36 cellular contexts compared by ENCODE assay signal in genomic region chrX:15563056-15563455, GRCh38. TPM values are rescaled to one million over a fixed set of nuclear protein-coding genes. Genes with fewer than 3 reads are reported as not detected.
"Had no signal": no experiment of that assay in that cellular context is flagged by ENCODE, and none has a peak within 500 bp of the region (broad histone marks: within the 10 kb centered on the region; RNA-seq: fewer than 3 reads in every experiment).

No MANE protein-coding gene starts in this region.

- H3K36me3 ChIP-seq: ascending aorta, Peyer's patch, SJSA1 had no signal

- H3K4me3 ChIP-seq: ascending aorta, Peyer's patch, SJSA1 had no signal

- H3K4me1 Mint-ChIP-seq: activated CD4-positive, alpha-beta T cell treated with anti-CD3 and anti-CD28 coated beads for 36 hours; activated CD4-positive, alpha-beta T cell treated with anti-CD3 and anti-CD28 coated beads, Interleukin-2, amount 10 ng/mL, durations not matched to agents 7 days and 5 days; activated naive CD4-positive, alpha-beta T cell treated with anti-CD3 and anti-CD28 coated beads, Interleukin-2, amount 50 U/mL, for 24 hours; activated naive CD8-positive, alpha-beta T cell treated with anti-CD3 and anti-CD28 coated beads, Interleukin-2, amount 10 ng/mL, durations not matched to agents 7 days and 5 days had no signal

- H3K36me3 Mint-ChIP-seq: activated naive CD4-positive, alpha-beta T cell treated with anti-CD3 and anti-CD28 coated beads, Interleukin-2, amount 50 U/mL, for 24 hours; activated naive CD8-positive, alpha-beta T cell treated with anti-CD3 and anti-CD28 coated beads, Interleukin-2, amount 10 ng/mL, durations not matched to agents 7 days and 5 days; WTC11 had no signal

- H3K9me3 ChIP-seq: ascending aorta, Peyer's patch, SJSA1, SK-N-SH had no signal

- DNase-seq: activated CD4-positive, alpha-beta T cell treated with anti-CD3 and anti-CD28 coated beads for 36 hours; activated CD4-positive, alpha-beta T cell treated with anti-CD3 and anti-CD28 coated beads, Interleukin-2, amount 10 ng/mL, durations not matched to agents 7 days and 5 days; activated CD4-positive, alpha-beta T cell treated with anti-CD3 and anti-CD28 coated beads, Interleukin-2, amount 50 U/mL, for 48 hours; activated CD8-positive, alpha-beta T cell treated with anti-CD3 and anti-CD28 coated beads, Interleukin-2, amount 10 ng/mL, durations not matched to agents 7 days and 5 days; activated gamma-delta T cell; activated naive CD4-positive, alpha-beta T cell treated with Interleukin-2 at 50 U/mL for 16 hours; activated naive CD8-positive, alpha-beta T cell treated with anti-CD3 and anti-CD28 coated beads, Interleukin-2, amount 10 ng/mL, durations not matched to agents 7 days and 5 days; activated T-cell treated with anti-CD3 and anti-CD28 coated beads, Interleukin-2, amount 50 U/mL, for 24 hours; amygdala; Kasumi-1; KG1; MM.1S; MV-4-11; NCI-H1092; NCI-H1436 treated with DMSO at 0.1 percent for 48 hours; NCI-H2029; NCI-H2107; NCI-H2171 treated with DMSO at 0.1 percent for 48 hours; NCI-H2227 treated with DMSO at 0.1 percent for 48 hours; NCI-H446 treated with DMSO at 0.1 percent for 48 hours; NCI-H524 treated with DMSO at 0.1 percent for 48 hours; NK-92 treated with Interleukin-12 subunit alpha and Interleukin-12 subunit beta, amount 100 ng/mL, for 24 hours; PC-3; Peyer's patch; RPMI8226; SHP77 treated with DMSO at 0.1 percent for 48 hours; SK-N-SH had no signal

- H3K9me3 Mint-ChIP-seq: activated CD4-positive, alpha-beta T cell treated with anti-CD3 and anti-CD28 coated beads, Interleukin-2, amount 10 ng/mL, durations not matched to agents 7 days and 5 days; activated naive CD4-positive, alpha-beta T cell treated with anti-CD3 and anti-CD28 coated beads, Interleukin-2, amount 50 U/mL, for 24 hours; activated naive CD8-positive, alpha-beta T cell treated with anti-CD3 and anti-CD28 coated beads, Interleukin-2, amount 10 ng/mL, durations not matched to agents 7 days and 5 days; activated T-cell treated with anti-CD3 and anti-CD28 coated beads, Interleukin-2, amount 50 U/mL, for 24 hours; activated T-helper 2 cell treated with anti-CD3 and anti-CD28 coated beads, Interferon-gamma antibody, Interleukin-2, Interleukin-4, amounts not matched to agents 10 μg/mL and 5 μg/mL and 100 μg/mL, durations not matched to agents 14 hours and 24 hours and 36 hours; T-helper 1 cell treated with Interleukin-12 subunit alpha and Interleukin-12 subunit beta and Interleukin-4 antibody, amounts not matched to agents 30 μg/mL and 1 μg/mL, for 36 hours; T-helper 2 cell treated with Interferon-gamma antibody and Interleukin-4, amounts not matched to agents 5 μg/mL and 100 μg/mL, for 36 hours; WTC11 had no signal

- H3K4me1 ChIP-seq: ascending aorta, Peyer's patch, SJSA1 had no signal

- H3K27ac Mint-ChIP-seq: activated CD4-positive, alpha-beta T cell treated with anti-CD3 and anti-CD28 coated beads for 36 hours; activated CD4-positive, alpha-beta T cell treated with anti-CD3 and anti-CD28 coated beads, Interleukin-2, amount 10 ng/mL, durations not matched to agents 7 days and 5 days; activated CD8-positive, alpha-beta T cell treated with anti-CD3 and anti-CD28 coated beads, Interleukin-2, amount 10 ng/mL, durations not matched to agents 7 days and 5 days; activated naive CD4-positive, alpha-beta T cell treated with anti-CD3 and anti-CD28 coated beads, Interleukin-2, amount 50 U/mL, for 24 hours; activated naive CD8-positive, alpha-beta T cell treated with anti-CD3 and anti-CD28 coated beads, Interleukin-2, amount 10 ng/mL, durations not matched to agents 7 days and 5 days; activated T-cell treated with anti-CD3 and anti-CD28 coated beads, Interleukin-2, amount 50 U/mL, for 24 hours; activated T-helper 2 cell treated with anti-CD3 and anti-CD28 coated beads, Interferon-gamma antibody, Interleukin-2, Interleukin-4, amounts not matched to agents 10 μg/mL and 5 μg/mL and 100 μg/mL, durations not matched to agents 14 hours and 24 hours and 36 hours; T-helper 1 cell treated with Interleukin-12 subunit alpha and Interleukin-12 subunit beta and Interleukin-4 antibody, amounts not matched to agents 30 μg/mL and 1 μg/mL, for 36 hours; T-helper 2 cell treated with Interferon-gamma antibody and Interleukin-4, amounts not matched to agents 5 μg/mL and 100 μg/mL, for 36 hours; WTC11 had no signal

- H3K4me3 Mint-ChIP-seq: activated CD4-positive, alpha-beta T cell treated with anti-CD3 and anti-CD28 coated beads for 36 hours; activated CD4-positive, alpha-beta T cell treated with anti-CD3 and anti-CD28 coated beads, Interleukin-2, amount 10 ng/mL, durations not matched to agents 7 days and 5 days; activated CD8-positive, alpha-beta T cell treated with anti-CD3 and anti-CD28 coated beads, Interleukin-2, amount 10 ng/mL, durations not matched to agents 7 days and 5 days; activated naive CD4-positive, alpha-beta T cell treated with anti-CD3 and anti-CD28 coated beads, Interleukin-2, amount 50 U/mL, for 24 hours; activated naive CD8-positive, alpha-beta T cell treated with anti-CD3 and anti-CD28 coated beads, Interleukin-2, amount 10 ng/mL, durations not matched to agents 7 days and 5 days; activated T-cell treated with anti-CD3 and anti-CD28 coated beads, Interleukin-2, amount 50 U/mL, for 24 hours; T-helper 1 cell treated with Interleukin-12 subunit alpha and Interleukin-12 subunit beta and Interleukin-4 antibody, amounts not matched to agents 30 μg/mL and 1 μg/mL, for 36 hours; T-helper 2 cell treated with Interferon-gamma antibody and Interleukin-4, amounts not matched to agents 5 μg/mL and 100 μg/mL, for 36 hours; WTC11 had no signal

- H3K27me3 ChIP-seq: ascending aorta, Peyer's patch, SJSA1 had no signal

- H3K27ac ChIP-seq: ascending aorta, SJSA1 had no signal

- FAIRE-seq: TTC549 had no signal

- ATAC-seq: activated CD4-positive, alpha-beta T cell treated with anti-CD3 and anti-CD28 coated beads for 36 hours; activated CD4-positive, CD25-positive, alpha-beta regulatory T cell treated with anti-CD3 and anti-CD28 coated beads, Interleukin-2, amount 50 U/mL, for 24 hours; activated CD8-positive, alpha-beta T cell treated with anti-CD3 and anti-CD28 coated beads, Interleukin-2, amount 10 ng/mL, durations not matched to agents 7 days and 5 days; PC-3; WTC11 had no signal

RNA-seq across cellular contexts. Expression of gene ACE2, which starts 37.7 kb away (rescaled TPM):
- total RNA-seq: activated CD4-positive, alpha-beta T cell treated with anti-CD3 and anti-CD28 coated beads for 36 hours; activated CD4-positive, alpha-beta T cell treated with anti-CD3 and anti-CD28 coated beads, Interleukin-2, amount 10 ng/mL, durations not matched to agents 7 days and 5 days; activated CD8-positive, alpha-beta T cell treated with anti-CD3 and anti-CD28 coated beads, Interleukin-2, amount 10 ng/mL, durations not matched to agents 7 days and 5 days; activated naive CD8-positive, alpha-beta T cell treated with anti-CD3 and anti-CD28 coated beads, Interleukin-2, amount 10 ng/mL, durations not matched to agents 7 days and 5 days; activated T-helper 2 cell treated with anti-CD3 and anti-CD28 coated beads, Interferon-gamma antibody, Interleukin-2, Interleukin-4, amounts not matched to agents 10 μg/mL and 5 μg/mL and 100 μg/mL, durations not matched to agents 14 hours and 24 hours and 36 hours; WTC11 had no signal
- polyA plus RNA-seq: SK-N-SH had no signal
